In genomic region chr10:73117976-73118743, GRCh38 we compare ENCODE assay signal across 8 cellular contexts.
DNase-seq lines count a peak whose midpoint lies in the region; ATAC-seq lines count a peak whose summit lies in the region.

No MANE protein-coding gene starts in this region.

- peak; percentile 83 for ATAC-seq in GM18867 (IDR thresholded peaks at IDR 0.05; ENCODE audit: unreplicated experiment)
- ATAC-seq in HG02678 (IDR thresholded peaks at IDR 0.05; ENCODE audit: unreplicated experiment) = peak; percentile 80

- peak; percentile 69 for DNase-seq in RKO (ENCODE audit: low spot score)
- peak; percentile 54 for DNase-seq in islet precursor cell
- DNase-seq in NCI-H1092 (lab: John Stamatoyannopoulos, UW) = no peak
- DNase-seq in inferior parietal cortex (ENCODE audit: extremely low spot score) = no peak
- no peak for DNase-seq in NCI-H1694 (lab: John Stamatoyannopoulos, UW)
- DNase-seq in stimulated activated CD4-positive, alpha-beta T cell treated with anti-CD3 and anti-CD28 coated beads, Interleukin-4, amount 100 ng/mL, for 1 hour = no peak

Comparison
In these comparisons a context has a peak if more than half of its experiments do, and no peak if none do; other contexts are left out.
1. DNase-seq: peak in RKO (single experiment) and islet precursor cell (single experiment); none in NCI-H1092 (single experiment), inferior parietal cortex (single experiment), NCI-H1694 (single experiment) and stimulated activated CD4-positive, alpha-beta T cell treated with anti-CD3 and anti-CD28 coated beads, Interleukin-4, amount 100 ng/mL, for 1 hour (single experiment).